8 cellular contexts compared by ENCODE assay signal in the genomic region with DNA sequence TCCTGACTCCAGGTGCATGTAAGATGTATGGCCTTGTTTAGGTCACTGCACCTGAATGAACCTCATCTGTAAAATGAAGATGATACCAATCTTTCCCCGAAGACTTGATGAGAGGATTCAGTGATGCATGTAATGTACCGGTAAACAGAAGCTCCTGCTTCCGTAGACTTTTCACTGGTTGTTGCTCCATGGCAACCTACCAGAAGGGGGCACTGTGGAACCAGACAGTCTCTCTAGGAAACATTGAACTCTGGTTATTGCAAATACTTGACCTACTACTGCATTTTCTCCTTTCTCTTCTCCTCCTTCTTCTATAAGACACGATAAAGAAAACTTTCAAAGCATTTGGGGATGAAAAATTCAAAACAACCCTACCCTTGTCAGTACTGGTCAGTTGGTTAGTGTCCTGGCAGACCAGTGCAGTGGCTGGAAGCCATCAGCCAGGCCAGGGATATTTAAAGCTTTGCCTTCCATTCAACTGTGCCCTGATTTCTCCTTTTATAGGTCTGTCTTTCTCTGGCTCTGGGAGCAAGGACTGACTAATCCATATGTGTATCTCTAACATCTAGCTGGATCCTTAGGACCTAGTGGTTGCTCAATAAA.
DNase-seq lines count a peak whose midpoint lies in the region; ATAC-seq and TF ChIP-seq lines count a peak whose summit lies in the region.

No MANE protein-coding gene starts in this region.

- H3K9me2 ChIP-seq in MM.1S (replicated peaks; ENCODE audit: insufficient read depth, low read length) = no peaks in the 10 kb centered on the region

- no peaks in the 10 kb centered on the region for H3K4me1 ChIP-seq in heart left ventricle
- H3K4me1 ChIP-seq in MM.1S (ENCODE audit: low read length) = no peaks in the 10 kb centered on the region
- no peaks in the 10 kb centered on the region for H3K4me1 ChIP-seq in left lung

- H3K4me2 ChIP-seq in MM.1S (ENCODE audit: low read depth, low read length) = no peak overlapping the region

- H3K27me3 ChIP-seq in heart left ventricle (no peaks in the 10 kb centered on the region), MM.1S (replicated peaks; ENCODE audit: insufficient read depth, low read length) (no peaks in the 10 kb centered on the region), left lung (no peaks in the 10 kb centered on the region)

- H3K27ac ChIP-seq in heart left ventricle = no peak overlapping the region
- no peak overlapping the region for H3K27ac ChIP-seq in MM.1S (ENCODE audit: low read length)
- no peak overlapping the region for H3K27ac ChIP-seq in left lung

- intact Hi-C loops in heart left ventricle (cut with DNase I) (loop anchor here in 8 of 10 donors (5.0 to 10.0 kb wide), 2 partner anchors 164 to 166 kb away; no protein-coding TSS in a partner anchor), cardiac septum (cut with DNase I) (loop anchor here (10.0 kb wide), 1 partner anchor 166 kb away; no protein-coding TSS in a partner anchor), left lung (cut with DNase I) (no loop called here)

- no peak for TF ChIP-seq POLR2A in heart left ventricle (IDR thresholded peaks at IDR 0.05)

- H3K36me3 ChIP-seq in heart left ventricle (no peaks in the 10 kb centered on the region), MM.1S (replicated peaks; ENCODE audit: insufficient read depth, low read length) (no peaks in the 10 kb centered on the region), left lung (no peaks in the 10 kb centered on the region)

- TF ChIP-seq CTCF in heart left ventricle (IDR thresholded peaks at IDR 0.05) = peak in 11 of 12 donors; percentile 11 to 58 (median 40)
- TF ChIP-seq CTCF in MM.1S (IDR thresholded peaks at IDR 0.05; ENCODE audit: low read length) = peak; percentile 39
- peak; percentile 50 to 54 for TF ChIP-seq CTCF in left lung (IDR thresholded peaks at IDR 0.05)

- DNase-seq in heart left ventricle (peak in 1 of 5 donors; percentile 24), cardiac septum (ENCODE audit: low spot score) (no peak), MM.1S (no peak), amniotic stem cell (lab: John Stamatoyannopoulos, UW) (peak; percentile 2), left lung (no peak), NCI-H2196 treated with DMSO at 0.1 percent for 48 hours (lab: John Stamatoyannopoulos, UW; ENCODE audit: unreplicated experiment) (no peak)
- no peak for DNase-seq in activated naive CD4-positive, alpha-beta T cell (lab: John Stamatoyannopoulos, UW)

- H3K9ac ChIP-seq in MM.1S (ENCODE audit: low read length) = no peak overlapping the region

- H3F3A ChIP-seq in MM.1S (ENCODE audit: insufficient read depth, low read length) = no peaks in the 10 kb centered on the region

- H3K4me3 ChIP-seq in heart left ventricle (no peak overlapping the region), MM.1S (ENCODE audit: low read length) (no peak overlapping the region), left lung (no peak overlapping the region)

- ATAC-seq in heart left ventricle (no peak), left lung (peak; percentile 59), HG03565 (IDR thresholded peaks at IDR 0.05; ENCODE audit: unreplicated experiment) (no peak)

- H4K20me1 ChIP-seq in MM.1S (ENCODE audit: insufficient read depth, low read length) = no peaks in the 10 kb centered on the region

- H3K9me3 ChIP-seq in heart left ventricle (peaks cover 0 to 5% (median 0%) of the 10 kb centered on the region in 12 donors), MM.1S (replicated peaks; ENCODE audit: insufficient read depth, low read length) (no peaks in the 10 kb centered on the region), left lung (no peaks in the 10 kb centered on the region)

- H2AFZ ChIP-seq in MM.1S (ENCODE audit: low read length) = no peak overlapping the region

- H3K79me2 ChIP-seq in MM.1S (ENCODE audit: low read length) = no peaks in the 10 kb centered on the region

- WGBS in heart left ventricle, 4 donors = 30 to 38% (median 36%) methylated on average over 4 of the region's 4 CpGs

Comparison
In these comparisons a context has a peak if more than half of its experiments do, and no peak if none do; other contexts are left out.
1. intact Hi-C loops: an anchor here in heart left ventricle (5.0 to 10.0 kb wide) and cardiac septum (10.0 kb wide); none called in left lung.